Comparison of ENCODE assay signal across 8 cellular contexts in genomic region chrX:153818571-153819397, GRCh38. TPM values are rescaled to one million over a fixed set of nuclear protein-coding genes. Genes with fewer than 3 reads are reported as not detected.
DNase-seq lines count a peak whose midpoint lies in the region; ATAC-seq and TF ChIP-seq lines count a peak whose summit lies in the region.

No MANE protein-coding gene starts in this region.

- H3K4me2 ChIP-seq in BLaER1 treated with 17β-estradiol and CSF1 and Interleukin-3, amounts not matched to agents 10 nM and 100 nM, result peak overlapping the region; percentile 65 to 83 (median 75)

- peaks cover 30 to 70% (median 61%) of the 10 kb centered on the region in 10 experiments for H3K4me1 ChIP-seq in BLaER1 treated with 17β-estradiol and CSF1 and Interleukin-3, amounts not matched to agents 10 nM and 100 nM
- no peaks in the 10 kb centered on the region for H3K4me1 ChIP-seq in mucosa of stomach (ENCODE audit: control insufficient read depth, insufficient read depth, low read length)
- no peaks in the 10 kb centered on the region for H3K4me1 ChIP-seq in testis

- H3K27me3 ChIP-seq in BLaER1 treated with 17β-estradiol and CSF1 and Interleukin-3, amounts not matched to agents 10 nM and 100 nM, result peaks cover 37 to 85% (median 70%) of the 10 kb centered on the region in 11 experiments
- no peaks in the 10 kb centered on the region for H3K27me3 ChIP-seq in mucosa of stomach (ENCODE audit: control insufficient read depth, insufficient read depth, low read length)
- no peaks in the 10 kb centered on the region for H3K27me3 ChIP-seq in testis

- peak overlapping the region; percentile 26 to 63 (median 49); a peak in 17 of 22 replicates for H3K9ac ChIP-seq in BLaER1 treated with 17β-estradiol and CSF1 and Interleukin-3, amounts not matched to agents 10 nM and 100 nM
- H3K9ac ChIP-seq in mucosa of stomach (ENCODE audit: low read length), result peak overlapping the region; percentile 8

- intact Hi-C loops in testis (cut with DNase I; ENCODE audit: low total_unique reads), result no loop called here

- TF ChIP-seq CTCF in testis (IDR thresholded peaks at IDR 0.05), result no peak

- peaks cover 0 to 28% (median 4%) of the 10 kb centered on the region in 11 experiments; a peak in 7 of 22 replicates for H3K9me3 ChIP-seq in BLaER1 treated with 17β-estradiol and CSF1 and Interleukin-3, amounts not matched to agents 10 nM and 100 nM (replicated peaks in 1 of 11)
- no peaks in the 10 kb centered on the region for H3K9me3 ChIP-seq in mucosa of stomach (ENCODE audit: control insufficient read depth, low read length)
- H3K9me3 ChIP-seq in testis, result no peaks in the 10 kb centered on the region

- no peak for TF ChIP-seq POLR2A in testis (IDR thresholded peaks at IDR 0.05)

- 0 out of 22 replicates have a peak overlapping the region, but pooled peaks of 1 of the 11 experiments have one; percentile 9 for H3K27ac ChIP-seq in BLaER1 treated with 17β-estradiol and CSF1 and Interleukin-3, amounts not matched to agents 10 nM and 100 nM
- no peak overlapping the region for H3K27ac ChIP-seq in testis

- H3K4me3 ChIP-seq in BLaER1 treated with 17β-estradiol and CSF1 and Interleukin-3, amounts not matched to agents 10 nM and 100 nM, result peak overlapping the region; percentile 32 to 62 (median 48)
- no peak overlapping the region for H3K4me3 ChIP-seq in mucosa of stomach (ENCODE audit: low read length)
- peak overlapping the region; percentile 32 to 50 for H3K4me3 ChIP-seq in testis

- 4 to 15% methylated on average over 15 to 30 of the region's 68 CpGs for WGBS in testis, 2 donors

- H3K36me3 ChIP-seq in BLaER1 treated with 17β-estradiol and CSF1 and Interleukin-3, amounts not matched to agents 10 nM and 100 nM, result no peaks in the 10 kb centered on the region
- no peaks in the 10 kb centered on the region for H3K36me3 ChIP-seq in mucosa of stomach (ENCODE audit: control insufficient read depth, insufficient read depth, low read length)
- H3K36me3 ChIP-seq in testis (ENCODE audit: low read depth, missing control alignments), result no peaks in the 10 kb centered on the region

- peak; percentile 60 for DNase-seq in HuH-7.5 (ENCODE audit: low spot score)
- DNase-seq in activated CD4-positive, alpha-beta T cell treated with anti-CD3 and anti-CD28 coated beads for 4 hours, result peak; percentile 37 to 40
- DNase-seq in effector CD4-positive, alpha-beta T cell, result peak; percentile 35
- no peak for DNase-seq in testis
- no peak for DNase-seq in NK-92 treated with Interleukin-12 subunit alpha and Interleukin-12 subunit beta, amount 100 ng/mL, for 24 hours (lab: John Stamatoyannopoulos, UW)

- no peak for ATAC-seq in GM18907 (IDR thresholded peaks at IDR 0.05; ENCODE audit: unreplicated experiment)

- H4K20me1 ChIP-seq in BLaER1 treated with 17β-estradiol and CSF1 and Interleukin-3, amounts not matched to agents 10 nM and 100 nM, result peaks cover 0 to 9% (median 0%) of the 10 kb centered on the region in 11 experiments; a peak in 2 of 22 replicates

RNA-seq across cellular contexts. Expression of gene PDZD4, which starts 11.6 kb away (rescaled TPM):
- total RNA-seq in testis, result 10 to 100 TPM; 13.5 to 17.2 TPM
- 11.2 TPM for polyA plus RNA-seq in testis (ENCODE audit: insufficient read depth, low read depth, low replicate concordance)

RNA-seq across cellular contexts. Expression of gene SSR4, which starts 24.3 kb away (rescaled TPM):
- total RNA-seq in testis, result 100 to 1,000 TPM; 246 to 294 TPM
- 275 TPM for polyA plus RNA-seq in testis (ENCODE audit: insufficient read depth, low read depth, low replicate concordance)

RNA-seq across cellular contexts. Expression of gene IDH3G, which starts 24.6 kb away (rescaled TPM):
- total RNA-seq in testis, result 10 to 100 TPM; 74.9 to 83.1 TPM
- 52.4 TPM for polyA plus RNA-seq in testis (ENCODE audit: insufficient read depth, low read depth, low replicate concordance)

RNA-seq across cellular contexts. Expression of gene SRPK3, which starts 37.9 kb away (rescaled TPM):
- 1 to 10 TPM in 1 of 2 donors, under 1 TPM in 1; 0.62 to 2.2 TPM for total RNA-seq in testis
- polyA plus RNA-seq in testis (ENCODE audit: insufficient read depth, low read depth, low replicate concordance), result 1.3 TPM

RNA-seq across cellular contexts. Expression of gene PLXNB3, which starts 54.7 kb away (rescaled TPM):
- total RNA-seq in testis, result 10 to 100 TPM; 49.3 to 57.9 TPM
- 28.0 TPM for polyA plus RNA-seq in testis (ENCODE audit: insufficient read depth, low read depth, low replicate concordance)

Comparison
In these comparisons a context has a peak if more than half of its experiments do, and no peak if none do; other contexts are left out.
1. DNase-seq: peak in HuH-7.5 (single experiment), activated CD4-positive, alpha-beta T cell treated with anti-CD3 and anti-CD28 coated beads for 4 hours (2 of 2) and effector CD4-positive, alpha-beta T cell (single experiment); none in testis (single experiment) and NK-92 treated with Interleukin-12 subunit alpha and Interleukin-12 subunit beta, amount 100 ng/mL, for 24 hours (single experiment).